ENCODE assay signal across 31 cellular contexts in genomic region chr7:155521007-155521742, GRCh38. TPM values are rescaled to one million over a fixed set of nuclear protein-coding genes. Genes with fewer than 3 reads are reported as not detected.
A peak's percentile ranks its signal among the peaks of the same experiment; 100 is the strongest.
DNase-seq lines count a peak whose midpoint lies in the region; ATAC-seq, FAIRE-seq and TF ChIP-seq lines count a peak whose summit lies in the region.
"Had no signal": no experiment of that assay in that cellular context is flagged by ENCODE, and none has a peak within 500 bp of the region (broad histone marks: within the 10 kb centered on the region; RNA-seq: fewer than 3 reads in every experiment).

No MANE protein-coding gene starts in this region.

- ATAC-seq in right cardiac atrium (no peak), K562 (no peak)
- ATAC-seq: GM12878 had no signal

- DNase-seq in cardiac septum (ENCODE audit: low spot score) (peak; percentile 55), right cardiac atrium (no peak), K562 (ENCODE audit: extremely low read depth in 1 of 4, low spot score in 3 of 4) (no peak), mesenteric fat pad (ENCODE audit: low spot score) (peak; percentile 59), osteocyte (ENCODE audit: extremely low spot score, unreplicated experiment) (peak; percentile 64), germinal center (ENCODE audit: low spot score) (no peak), GM13976 (ENCODE audit: low spot score) (no peak), COLO668 (lab: John Stamatoyannopoulos, UW; ENCODE audit: unreplicated experiment) (no peak)
- DNase-seq: 8988T; ACHN; BE2C; C1 segment of cervical spinal cord; CD4-positive, alpha-beta memory T cell; CD4-positive, CD25-positive, alpha-beta regulatory T cell; CD8-positive, alpha-beta memory T cell; DMS 273 treated with DMSO at 0.1 percent for 48 hours; DMS153; DMS53; DMS79; DND-41; EL; GDM1 had no signal

- H2AFZ ChIP-seq in K562 (ENCODE audit: low read depth, low read length): no peak overlapping the region

- no peak overlapping the region for H3K27ac ChIP-seq in right cardiac atrium (ENCODE audit: low read length)
- no peak overlapping the region for H3K27ac ChIP-seq in K562 (ENCODE audit: extremely low read depth, low read depth, low read length)
- H3K27ac ChIP-seq: BLaER1 had no signal

- no peaks in the 10 kb centered on the region for H3K4me1 Mint-ChIP-seq in osteocyte (ENCODE audit: unreplicated experiment)
- H3K4me1 Mint-ChIP-seq: CD14-positive monocyte; CD4-positive, alpha-beta memory T cell; CD4-positive, CD25-positive, alpha-beta regulatory T cell; CD8-positive, alpha-beta memory T cell had no signal

- H3K36me3 ChIP-seq in K562 (ENCODE audit: control insufficient read depth, insufficient read depth, low read length): no peaks in the 10 kb centered on the region
- H3K36me3 ChIP-seq: BE2C, BLaER1 had no signal

- no peak overlapping the region for H3K4me3 Mint-ChIP-seq in osteocyte (ENCODE audit: unreplicated experiment)
- H3K4me3 Mint-ChIP-seq: CD14-positive monocyte; CD4-positive, CD25-positive, alpha-beta regulatory T cell had no signal

- H3K9me3 Mint-ChIP-seq in osteocyte (ENCODE audit: unreplicated experiment): no peaks in the 10 kb centered on the region
- H3K9me3 Mint-ChIP-seq: CD4-positive, alpha-beta memory T cell; CD4-positive, CD25-positive, alpha-beta regulatory T cell; CD8-positive, alpha-beta memory T cell had no signal

- no peak for TF ChIP-seq RAD21 in K562 (CRISPR knock-in tag; conservative IDR thresholded peaks at IDR 0.05 in 1 of 2, IDR thresholded peaks at IDR 0.05 in 1 of 2)

- no peaks in the 10 kb centered on the region for H3K9me1 ChIP-seq in K562 (ENCODE audit: control insufficient read depth, insufficient read depth, low read length)

- H3K9me3 ChIP-seq in right cardiac atrium (ENCODE audit: control insufficient read depth, low read length) (no peaks in the 10 kb centered on the region), K562 (replicated peaks; ENCODE audit: control insufficient read depth, insufficient read depth, low read depth, low read length) (no peaks in the 10 kb centered on the region)
- H3K9me3 ChIP-seq: BE2C, BLaER1 had no signal

- no peak for TF ChIP-seq EP300 in K562 (IDR thresholded peaks at IDR 0.05; ENCODE audit: low read length)

- POLR2A ChIA-PET in K562 (lab: Yijun Ruan, JAX): interaction anchor here (0.6 to 3.0 kb wide), 5 partner anchors 8 to 1350 kb away, joined by 3 to 8 read pairs (median 3); no protein-coding TSS in a partner anchor

- TF ChIP-seq POLR2A in K562 (conservative IDR thresholded peaks at IDR 0.05): no peak

- H3K9ac ChIP-seq in K562 (ENCODE audit: insufficient read depth in 1 of 2, low read depth in 2 of 2, low read length in 2 of 2): no peak overlapping the region
- H3K9ac ChIP-seq: BLaER1 had no signal

- no peak for TF ChIP-seq CTCF in K562 (IDR thresholded peaks at IDR 0.05 in 2 of 3, conservative IDR thresholded peaks at IDR 0.05 in 1 of 3; ENCODE audit: insufficient read depth in 2 of 3, low read depth in 1 of 3, low read length in 3 of 3)
- TF ChIP-seq CTCF in osteocyte (IDR thresholded peaks at IDR 0.05): no peak
- no peak for TF ChIP-seq CTCF in GM13976 (IDR thresholded peaks at IDR 0.05; ENCODE audit: borderline replicate concordance, control extremely low read depth, extremely low read depth, insufficient read depth, missing control alignments)

- H3K4me2 ChIP-seq in K562 (ENCODE audit: insufficient read depth, low read length): no peak overlapping the region
- H3K4me2 ChIP-seq: BLaER1 had no signal

- 70% methylated on average over 14 of the region's 14 CpGs for WGBS in right cardiac atrium
- under 1% methylated on average over 14 of the region's 14 CpGs for WGBS in K562 (ENCODE audit: insufficient coverage, low coverage, missing lambda C conversion rate)

- in situ Hi-C loops in K562 (cut with MboI): no loop called here
- in situ Hi-C loops in GM13976 (cut with MboI; ENCODE audit: low sequenced_read_pairs, unreplicated experiment): no loop called here

- H3K4me1 ChIP-seq in right cardiac atrium (ENCODE audit: control insufficient read depth, insufficient read depth, low read length) (no peaks in the 10 kb centered on the region), K562 (replicated peaks in 1 of 2; ENCODE audit: control insufficient read depth in 2 of 2, insufficient read depth in 2 of 2, low read length in 2 of 2) (no peaks in the 10 kb centered on the region)
- H3K4me1 ChIP-seq: BE2C, BLaER1 had no signal

- peaks cover 9% of the 10 kb centered on the region; the same call in 1 of the 2 replicates for H4K20me1 ChIP-seq in K562 (replicated peaks; ENCODE audit: control insufficient read depth, insufficient read depth, low read length)

- no peak for FAIRE-seq in K562 (lab: Jason Lieb, UNC)
- FAIRE-seq: A204.1, GM12878, GM12892, GM19239 had no signal

- H3K27ac Mint-ChIP-seq in osteocyte (ENCODE audit: unreplicated experiment): no peak overlapping the region
- H3K27ac Mint-ChIP-seq: CD14-positive monocyte; CD4-positive, alpha-beta memory T cell; CD4-positive, CD25-positive, alpha-beta regulatory T cell; CD8-positive, alpha-beta memory T cell had no signal

- H3K79me2 ChIP-seq in K562 (ENCODE audit: control insufficient read depth, insufficient read depth, low read length): no peaks in the 10 kb centered on the region

- H3K27me3 ChIP-seq in right cardiac atrium (ENCODE audit: control insufficient read depth, insufficient read depth): no peaks in the 10 kb centered on the region
- peaks cover 66 to 80% of the 10 kb centered on the region in 2 experiments for H3K27me3 ChIP-seq in K562 (ENCODE audit: control insufficient read depth in 2 of 2, insufficient read depth in 2 of 2, low read length in 2 of 2)

- H3K36me3 Mint-ChIP-seq in osteocyte (ENCODE audit: unreplicated experiment): no peaks in the 10 kb centered on the region
- H3K36me3 Mint-ChIP-seq: CD14-positive monocyte; CD4-positive, alpha-beta memory T cell; CD4-positive, CD25-positive, alpha-beta regulatory T cell; CD8-positive, alpha-beta memory T cell had no signal

- peaks cover 48% of the 10 kb centered on the region for H3K27me3 Mint-ChIP-seq in osteocyte (ENCODE audit: unreplicated experiment)

- no TSS peak for BruUV-seq in K562 (replicated peaks; lab: Mats Ljungman, UMichigan)

- CTCF ChIA-PET in K562 (lab: Yijun Ruan, JAX; ENCODE audit: low intra/inter-chr PET ratio): no interaction called here

- H3K4me3 ChIP-seq in right cardiac atrium (ENCODE audit: low read length) (no peak overlapping the region), K562 (no peak overlapping the region)
- H3K4me3 ChIP-seq: BLaER1, GM12878 had no signal

- intact Hi-C loops in cardiac septum (cut with DNase I) (no loop called here), right cardiac atrium (cut with DNase I) (no loop called here), K562 (cut with micrococcal nuclease) (no loop called here)

TF ChIP-seq in K562, 482 proteins besides CTCF, POLR2A, EP300 and RAD21 (continues in another document):
- TF ChIP-seq SMARCC2 (IDR thresholded peaks at IDR 0.05; ENCODE audit: low read depth) (no peak), ARID3A (IDR thresholded peaks at IDR 0.05; ENCODE audit: borderline replicate concordance, low read depth, low read length) (no peak), ZBTB33 (CRISPR knock-in tag; IDR thresholded peaks at IDR 0.05) (no peak)

RNA-seq across cellular contexts. Expression of gene CNPY1, which starts 25.2 kb away (rescaled TPM):
- total RNA-seq in cardiac septum (not detected), right cardiac atrium (not detected), K562 (2014; rRNA removed) (not detected in 2 replicates), K562 (2014; rRNA removed; fragmentation: Illumina TruSeq; extraction: Trizol) (not detected in 2 replicates), K562 (2015; rRNA removed; fragmentation: Illumina TruSeq; extraction: Trizol) (not detected in 2 replicates), K562 (2021) (not detected in 2 replicates), mesenteric fat pad (not detected), osteocyte (not detected in 2 replicates)
- polyA plus RNA-seq in right cardiac atrium (not detected), K562 (2011; rRNA removed) (not detected in 2 replicates), K562 (2014; fragmentation: Illumina TruSeq; extraction: Trizol) (not detected in 2 replicates), K562 (2014; fragmentation: Nextera tagmentation; extraction: Ambion mirVana) (not detected), K562 (2014; rRNA removed) (not detected in 2 replicates)
- not detected in 2 replicates for total RNA-seq in K562 (2011; cell fraction: chromatin; rRNA removed; ENCODE audit: low replicate concordance)
- not detected in 2 replicates for total RNA-seq in K562 (2011; cell fraction: nucleolus; rRNA removed)
- not detected in 2 replicates for total RNA-seq in K562 (2011; cell fraction: nucleoplasm; rRNA removed)
- not detected in 2 replicates for polyA plus RNA-seq in K562 (2011; cell fraction: cytosol; rRNA removed)
- not detected in 2 replicates for polyA plus RNA-seq in K562 (2011; cell fraction: nucleus; rRNA removed)
- polyA plus RNA-seq in K562 (2012): not detected in 2 replicates
- not detected in 2 replicates for polyA minus RNA-seq in K562 (2011; rRNA and poly(A)+ RNA removed)
- not detected in 2 replicates for polyA minus RNA-seq in K562 (2011; cell fraction: cytosol; rRNA and poly(A)+ RNA removed)
- not detected in 2 replicates for polyA minus RNA-seq in K562 (2011; cell fraction: nucleus; rRNA and poly(A)+ RNA removed)
- total RNA-seq: A673; CD4-positive, alpha-beta memory T cell; CD4-positive, CD25-positive, alpha-beta regulatory T cell; CD8-positive, alpha-beta memory T cell; G401; GM12878 had no signal
- polyA plus RNA-seq: AG04450; CD14-positive monocyte; CD4-positive, alpha-beta memory T cell; CD4-positive, CD25-positive, alpha-beta regulatory T cell; CD8-positive, alpha-beta memory T cell; GM12878 had no signal

Comparison
In these comparisons a context has a peak if more than half of its experiments do, and no peak if none do; other contexts are left out.
1. DNase-seq: peak in cardiac septum (single experiment), mesenteric fat pad (single experiment) and osteocyte (single experiment); none in right cardiac atrium (0 of 3), K562 (0 of 4), germinal center (single experiment), GM13976 (single experiment) and COLO668 (single experiment).